In genomic region chr2:171921970-171922229, GRCh38 we compare ENCODE assay signal across 8 cellular contexts. TPM values are rescaled to one million over a fixed set of nuclear protein-coding genes. Genes with fewer than 3 reads are reported as not detected.
DNase-seq lines count a peak whose midpoint lies in the region; ATAC-seq and TF ChIP-seq lines count a peak whose summit lies in the region.

No MANE protein-coding gene starts in this region.

- POLR2A ChIA-PET in CD4-positive, alpha-beta T cell (lab: Charles Lee): interaction anchor here (0.6 to 2.0 kb wide), 12 partner anchors 9 to 633 kb away, joined by 3 to 14 read pairs (median 3); partner anchors contain the start of genes DLX2 and SLC25A12

- H3K27me3 Mint-ChIP-seq in CD4-positive, alpha-beta T cell: no peaks in the 10 kb centered on the region

- H3K9me3 Mint-ChIP-seq in CD4-positive, alpha-beta T cell: no peaks in the 10 kb centered on the region

- no peak for DNase-seq in CD4-positive, alpha-beta T cell
- no peak for DNase-seq in dorsolateral prefrontal cortex
- no peak for DNase-seq in KG1 (lab: John Stamatoyannopoulos, UW)
- no peak for DNase-seq in stimulated activated CD4-positive, alpha-beta T cell treated with anti-CD3 and anti-CD28 coated beads, Interleukin-4, amount 100 ng/mL, for 4 hours
- DNase-seq in activated CD4-positive, alpha-beta T cell treated with anti-CD3 and anti-CD28 coated beads for 4 hours: no peak

- peak overlapping the region; percentile 90 for H2AFZ ChIP-seq in neuron (ENCODE audit: low read depth, low read length)

- H3K4me3 ChIP-seq in dorsolateral prefrontal cortex: peak overlapping the region; percentile 56 to 99 (median 89)
- peak overlapping the region; percentile 68 for H3K4me3 ChIP-seq in neuron (ENCODE audit: low read length)

- H3K27ac Mint-ChIP-seq in CD4-positive, alpha-beta T cell: peak overlapping the region; percentile 93

- peak overlapping the region; percentile 83 for H3K27ac ChIP-seq in CD4-positive, alpha-beta T cell (ENCODE audit: low read depth, low read length)
- H3K27ac ChIP-seq in KOPT-K1 (ENCODE audit: low read depth, low read length, poor library complexity, severe bottlenecking) (peak overlapping the region; percentile 84), dorsolateral prefrontal cortex (peak overlapping the region; percentile 34 to 95 (median 88))

- H3K4me3 Mint-ChIP-seq in CD4-positive, alpha-beta T cell: peak overlapping the region; percentile 100

- no peaks in the 10 kb centered on the region for H3K9me3 ChIP-seq in CD4-positive, alpha-beta T cell (ENCODE audit: control insufficient read depth, low read length)
- H3K9me3 ChIP-seq in KOPT-K1 (ENCODE audit: insufficient read depth, low read length, poor library complexity, severe bottlenecking) (no peaks in the 10 kb centered on the region), neuron (ENCODE audit: low read length) (no peaks in the 10 kb centered on the region)

- peaks cover 42% of the 10 kb centered on the region for H3K4me1 Mint-ChIP-seq in CD4-positive, alpha-beta T cell (ENCODE audit: low read depth)

- peak; percentile 16 for ATAC-seq in CD4-positive, alpha-beta T cell (ENCODE audit: poor library complexity)
- no peak for ATAC-seq in GM18858 (IDR thresholded peaks at IDR 0.05; ENCODE audit: unreplicated experiment)

- intact Hi-C loops in CD4-positive, alpha-beta T cell (cut with DNase I, micrococcal nuclease): loop anchor here (2.0 to 10.0 kb wide), 7 partner anchors 27 to 635 kb away; partner anchors contain the start of genes SLC25A12 (in 2 of the 2), DCAF17 (in 1 of the 2), DYNC1I2 (in 1 of the 2) and METTL8 (in 1 of the 2)
- intact Hi-C loops in dorsolateral prefrontal cortex (cut with DNase I): loop anchor here (1.0 to 10.0 kb wide), 5 partner anchors 27 to 217 kb away; partner anchors contain the start of genes METAP1D (in 2 of the 2) and SLC25A12 (in 2 of the 2)

- TF ChIP-seq CTCF in CD4-positive, alpha-beta T cell (IDR thresholded peaks at IDR 0.05): no peak
- TF ChIP-seq CTCF in dorsolateral prefrontal cortex (IDR thresholded peaks at IDR 0.05 in 54 of 56, conservative IDR thresholded peaks at IDR 0.05 in 2 of 56; ENCODE audit: low read depth in 1 of 56, partially characterized antibody in 56 of 56): peak in 1 of 56 donors; percentile 13

- peaks cover 23% of the 10 kb centered on the region for H3K36me3 Mint-ChIP-seq in CD4-positive, alpha-beta T cell (ENCODE audit: low read depth)

- peaks cover 22% of the 10 kb centered on the region for H3K4me1 ChIP-seq in neuron (ENCODE audit: insufficient read depth, low read length)

- CTCF ChIA-PET in CD4-positive, alpha-beta T cell (lab: Charles Lee): interaction anchor here (0.8 to 1.5 kb wide), 2 partner anchors 28 to 30 kb away, joined by 3 to 4 read pairs; partner anchors contain the start of gene SLC25A12

- H3K36me3 ChIP-seq in KOPT-K1 (ENCODE audit: insufficient read depth, low read length): peaks cover 30% of the 10 kb centered on the region
- peaks cover 10% of the 10 kb centered on the region for H3K36me3 ChIP-seq in neuron (ENCODE audit: insufficient read depth, low read length)

- H3K27me3 ChIP-seq in CD4-positive, alpha-beta T cell (ENCODE audit: control insufficient read depth, insufficient read depth, low read length): no peaks in the 10 kb centered on the region
- no peaks in the 10 kb centered on the region for H3K27me3 ChIP-seq in dorsolateral prefrontal cortex
- no peaks in the 10 kb centered on the region for H3K27me3 ChIP-seq in neuron (ENCODE audit: insufficient read depth, low read length)

RNA-seq across cellular contexts. Expression of gene HAT1, which starts 0.4 kb away (rescaled TPM):
- total RNA-seq in CD4-positive, alpha-beta T cell: 10 to 100 TPM; 20.3 to 22.6 TPM
- total RNA-seq in dorsolateral prefrontal cortex: 10 to 100 TPM; 13.9 to 33.5 (median 22.1) TPM

RNA-seq across cellular contexts. Expression of gene SLC25A12, which starts 27.9 kb away (rescaled TPM):
- total RNA-seq in CD4-positive, alpha-beta T cell: 1 to 10 TPM; 8.7 to 9.5 TPM
- total RNA-seq in dorsolateral prefrontal cortex: 100 to 1,000 TPM in 71 of 120 experiments, 10 to 100 TPM in 49; 37.2 to 159 (median 105) TPM
